ENCODE assay signal across 8 cellular contexts in genomic region chrX:71365356-71365875, GRCh38. TPM values are rescaled to one million over a fixed set of nuclear protein-coding genes. Genes with fewer than 3 reads are reported as not detected.
DNase-seq lines count a peak whose midpoint lies in the region; ATAC-seq and TF ChIP-seq lines count a peak whose summit lies in the region.

No MANE protein-coding gene starts in this region.

- no peaks in the 10 kb centered on the region for H3K27me3 Mint-ChIP-seq in dendritic cell treated with granulocyte-macrophage colony-stimulating factor and Interleukin-4, amounts not matched to agents 40 ng/mL and 50 ng/mL, for 4 days
- H3K27me3 Mint-ChIP-seq in neural crest cell (ENCODE audit: low read depth): no peaks in the 10 kb centered on the region

- in situ Hi-C loops in G401 (cut with HindIII; ENCODE audit: low sequenced_read_pairs): no loop called here
- in situ Hi-C loops in ACHN (cut with HindIII; ENCODE audit: low pct_ligation_motif_present, low pct_unique_long_range_greater_than_20kb, low sequenced_read_pairs): no loop called here

- no peak for TF ChIP-seq CTCF in neural crest cell (conservative IDR thresholded peaks at IDR 0.05)
- TF ChIP-seq CTCF in GM20000 (IDR thresholded peaks at IDR 0.05; ENCODE audit: extremely low read depth, missing control alignments): no peak

- intact Hi-C loops in dendritic cell treated with granulocyte-macrophage colony-stimulating factor and Interleukin-4, amounts not matched to agents 40 ng/mL and 50 ng/mL, for 4 days (cut with micrococcal nuclease): no loop called here

- peak; percentile 17 for ATAC-seq in GM18517 (IDR thresholded peaks at IDR 0.05; ENCODE audit: unreplicated experiment)

- peak overlapping the region; percentile 96 for H3K27ac Mint-ChIP-seq in dendritic cell treated with granulocyte-macrophage colony-stimulating factor and Interleukin-4, amounts not matched to agents 40 ng/mL and 50 ng/mL, for 4 days
- peak overlapping the region; percentile 97 for H3K27ac Mint-ChIP-seq in neural crest cell (ENCODE audit: unreplicated experiment)

- H3K4me1 Mint-ChIP-seq in dendritic cell treated with granulocyte-macrophage colony-stimulating factor and Interleukin-4, amounts not matched to agents 40 ng/mL and 50 ng/mL, for 4 days (ENCODE audit: low read depth): peaks cover 20% of the 10 kb centered on the region
- H3K4me1 Mint-ChIP-seq in neural crest cell: peaks cover 30% of the 10 kb centered on the region

- no peaks in the 10 kb centered on the region for H3K9me3 Mint-ChIP-seq in dendritic cell treated with granulocyte-macrophage colony-stimulating factor and Interleukin-4, amounts not matched to agents 40 ng/mL and 50 ng/mL, for 4 days
- no peaks in the 10 kb centered on the region for H3K9me3 Mint-ChIP-seq in neural crest cell

- peak overlapping the region; percentile 83 for H3K4me3 Mint-ChIP-seq in dendritic cell treated with granulocyte-macrophage colony-stimulating factor and Interleukin-4, amounts not matched to agents 40 ng/mL and 50 ng/mL, for 4 days
- H3K4me3 Mint-ChIP-seq in neural crest cell: peak overlapping the region; percentile 100

- DNase-seq in Jurkat, Clone E6-1 (ENCODE audit: low read depth, low spot score): no peak
- DNase-seq in neural crest cell (ENCODE audit: low read depth, low spot score) (no peak), GM20000 (ENCODE audit: low spot score) (no peak), G401 (ENCODE audit: low spot score) (no peak), ACHN (no peak), NCI-H1930 (lab: John Stamatoyannopoulos, UW) (no peak)

- peaks cover 31% of the 10 kb centered on the region for H3K36me3 Mint-ChIP-seq in dendritic cell treated with granulocyte-macrophage colony-stimulating factor and Interleukin-4, amounts not matched to agents 40 ng/mL and 50 ng/mL, for 4 days (ENCODE audit: low read depth)
- peaks cover 8% of the 10 kb centered on the region for H3K36me3 Mint-ChIP-seq in neural crest cell (ENCODE audit: low read depth)

- H3K4me3 ChIP-seq in Jurkat, Clone E6-1 (ENCODE audit: low read length): peak overlapping the region; percentile 76

RNA-seq across cellular contexts. Expression of gene TAF1, which starts 0.7 kb away (rescaled TPM):
- polyA plus RNA-seq in Jurkat, Clone E6-1 (2012; ENCODE audit: insufficient read depth, insufficient read length): 27.9 TPM
- total RNA-seq in neural crest cell: 31.9 and 37.1 TPM in 2 replicates
- 22.5 and 29.1 TPM in 2 replicates for total RNA-seq in G401 (2014; rRNA removed; shearing (Covaris generic))
